15 cellular contexts compared by ENCODE assay signal in the genomic region with DNA sequence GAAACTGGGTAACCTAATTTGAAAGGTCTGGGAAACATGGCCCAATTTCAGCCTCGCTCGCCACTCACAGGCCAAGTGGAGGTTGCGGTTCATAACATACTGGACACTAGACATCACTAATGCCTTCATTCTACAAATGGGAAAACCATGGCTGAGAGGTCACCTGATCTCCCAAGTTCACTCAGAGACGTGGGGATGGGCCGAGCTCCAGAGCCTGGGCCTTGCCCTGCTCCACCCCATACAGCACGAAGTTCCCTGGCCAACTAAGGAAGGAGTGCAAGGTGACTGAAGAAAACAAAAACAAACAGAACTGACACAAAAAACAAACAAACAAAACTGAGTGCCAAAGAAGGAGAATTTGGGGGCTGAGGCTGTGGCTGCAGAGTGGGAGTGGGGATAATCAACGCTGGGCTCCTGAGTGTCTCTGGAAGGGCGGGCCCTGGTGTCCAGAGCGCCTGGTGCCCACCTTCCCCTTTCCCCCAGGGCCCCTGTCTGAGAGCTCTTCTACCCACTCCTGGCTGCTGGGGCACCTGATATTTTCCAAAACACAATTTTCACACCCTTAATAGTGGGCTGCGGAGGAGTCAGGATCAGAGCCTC. TPM values are rescaled to one million over a fixed set of nuclear protein-coding genes. Genes with fewer than 3 reads are reported as not detected.
DNase-seq lines count a peak whose midpoint lies in the region; ATAC-seq and TF ChIP-seq lines count a peak whose summit lies in the region.
"Had no signal": no experiment of that assay in that cellular context is flagged by ENCODE, and none has a peak within 500 bp of the region (broad histone marks: within the 10 kb centered on the region; RNA-seq: fewer than 3 reads in every experiment).

No MANE protein-coding gene starts in this region.

- peaks cover 13% of the 10 kb centered on the region for H3K36me3 Mint-ChIP-seq in endodermal cell (ENCODE audit: low read depth)
- no peaks in the 10 kb centered on the region for H3K36me3 Mint-ChIP-seq in nephron progenitor cell (ENCODE audit: low read depth)
- H3K36me3 Mint-ChIP-seq: activated naive CD4-positive, alpha-beta T cell treated with anti-CD3 and anti-CD28 coated beads, Interleukin-2, amount 10 ng/mL, durations not matched to agents 7 days and 5 days; stimulated activated memory B cell treated with anti-CD40 and anti-IgM and Interleukin-4, amounts not matched to agents 10 μg/mL and 1 μg/mL and 100 μg/mL, for 72 hours had no signal

- no peaks in the 10 kb centered on the region for H4K20me1 ChIP-seq in Karpas-422 (ENCODE audit: insufficient read depth, low read depth, low read length)

- H3K9me2 ChIP-seq in Karpas-422 (replicated peaks; ENCODE audit: insufficient read depth, low read length) = no peaks in the 10 kb centered on the region

- H3K4me2 ChIP-seq in Karpas-422 (ENCODE audit: low read depth, low read length, poor library complexity, severe bottlenecking) = no peak overlapping the region

- H3K27me3 Mint-ChIP-seq in endodermal cell (ENCODE audit: insufficient read depth) (no peaks in the 10 kb centered on the region), nephron progenitor cell (ENCODE audit: low read depth, poor library complexity) (peaks cover 8% of the 10 kb centered on the region)
- H3K27me3 Mint-ChIP-seq: stimulated activated memory B cell treated with anti-CD40 and anti-IgM and Interleukin-4, amounts not matched to agents 10 μg/mL and 1 μg/mL and 100 μg/mL, for 72 hours had no signal

- peak overlapping the region; percentile 95 for H3K27ac Mint-ChIP-seq in endodermal cell
- peak overlapping the region; percentile 98 for H3K27ac Mint-ChIP-seq in nephron progenitor cell

- 55 to 62% methylated on average over 4 to 10 of the region's 10 CpGs for WGBS in endodermal cell (ENCODE audit: insufficient coverage in 1 of 2, insufficient read length in 1 of 2), 2 experiments

- no peaks in the 10 kb centered on the region for H3K27me3 ChIP-seq in A673 (replicated peaks; ENCODE audit: insufficient read depth, low read depth, low read length, poor library complexity)
- no peaks in the 10 kb centered on the region for H3K27me3 ChIP-seq in endodermal cell (ENCODE audit: control insufficient read depth, insufficient read depth, low read length, poor library complexity, severe bottlenecking)
- H3K27me3 ChIP-seq in Karpas-422 (ENCODE audit: low read length) = no peaks in the 10 kb centered on the region
- H3K27me3 ChIP-seq: vagina had no signal

- TSS peak; percentile 61 for BruUV-seq in A673 (replicated peaks; lab: Mats Ljungman, UMichigan)

- H3K9ac ChIP-seq in endodermal cell (ENCODE audit: extremely low read depth, low read length, poor library complexity, severe bottlenecking) (peak overlapping the region; percentile 60), Karpas-422 (ENCODE audit: low read length) (no peak overlapping the region)

- H3K4me3 ChIP-seq in A673 (ENCODE audit: low read depth, low read length, poor library complexity, severe bottlenecking) (peak overlapping the region; percentile 10), HEK293 (ENCODE audit: low read depth, low read length) (no peak overlapping the region), endodermal cell (ENCODE audit: low read length) (peak overlapping the region; percentile 80), Karpas-422 (ENCODE audit: low read length) (no peak overlapping the region)
- H3K4me3 ChIP-seq: K562, prostate gland, vagina had no signal

- H3K4me1 Mint-ChIP-seq in endodermal cell = peaks cover 77% of the 10 kb centered on the region
- peaks cover 92% of the 10 kb centered on the region for H3K4me1 Mint-ChIP-seq in nephron progenitor cell

- POLR2A ChIA-PET in A673 (lab: Charles Lee; ENCODE audit: low non-redundant PET) = interaction anchor here (0.7 kb wide), 1 partner anchor 426 kb away, joined by 3 read pairs; no protein-coding TSS in a partner anchor
- POLR2A ChIA-PET in HEK293 (lab: Yijun Ruan, JAX) = interaction anchor here (1.0 to 1.6 kb wide), 3 partner anchors 8 to 94 kb away, joined by 3 to 7 read pairs (median 5); no protein-coding TSS in a partner anchor

- peak overlapping the region; percentile 94 for H3K27ac ChIP-seq in A673 (ENCODE audit: low read depth, low read length, poor library complexity, severe bottlenecking)
- no peak overlapping the region; the same call in 1 of the 2 replicates for H3K27ac ChIP-seq in HEK293 (ENCODE audit: extremely low read depth, low read depth, low read length)
- H3K27ac ChIP-seq in endodermal cell (ENCODE audit: low read depth, low read length) = peak overlapping the region; percentile 78
- no peak overlapping the region for H3K27ac ChIP-seq in Karpas-422 (ENCODE audit: low read length)
- H3K27ac ChIP-seq: vagina had no signal

- no peak for ATAC-seq in GM18502 (IDR thresholded peaks at IDR 0.05; ENCODE audit: poor library complexity, unreplicated experiment)
- ATAC-seq: K562; stimulated activated memory B cell treated with anti-CD40 and anti-IgM and Interleukin-4, amounts not matched to agents 10 μg/mL and 1 μg/mL and 100 μg/mL, for 72 hours had no signal

- H3K36me3 ChIP-seq in A673 (ENCODE audit: insufficient read depth, low read length, poor library complexity, severe bottlenecking) = no peaks in the 10 kb centered on the region
- H3K36me3 ChIP-seq in HEK293 (ENCODE audit: control insufficient read depth in 2 of 2, insufficient read depth in 1 of 2, low read length in 2 of 2) = no peaks in the 10 kb centered on the region
- no peaks in the 10 kb centered on the region for H3K36me3 ChIP-seq in endodermal cell (ENCODE audit: control insufficient read depth, insufficient read depth, low read length)
- H3K36me3 ChIP-seq in Karpas-422 (ENCODE audit: insufficient read depth, low read length) = no peaks in the 10 kb centered on the region
- H3K36me3 ChIP-seq: prostate gland, vagina had no signal

- intact Hi-C loops in A673 (cut with micrococcal nuclease; ENCODE audit: unreplicated experiment) = loop anchor here (5.0 kb wide), 3 partner anchors 48 to 237 kb away; a partner anchor contains a TSS

- H3K9me3 ChIP-seq in A673 (ENCODE audit: low read depth, low read length, poor library complexity, severe bottlenecking) = no peaks in the 10 kb centered on the region
- H3K9me3 ChIP-seq in HEK293 (ENCODE audit: control insufficient read depth, insufficient read depth, low read depth, low read length) = no peaks in the 10 kb centered on the region
- no peaks in the 10 kb centered on the region for H3K9me3 ChIP-seq in endodermal cell (ENCODE audit: control insufficient read depth, low read length)
- no peaks in the 10 kb centered on the region for H3K9me3 ChIP-seq in Karpas-422 (ENCODE audit: low read length)
- H3K9me3 ChIP-seq: prostate gland, vagina had no signal

- TF ChIP-seq CTCF in A673 (conservative IDR thresholded peaks at IDR 0.05; ENCODE audit: low read depth, low read length) (no peak), HEK293 (tag by site-specific recombination; IDR thresholded peaks at IDR 0.05) (no peak), endodermal cell (conservative IDR thresholded peaks at IDR 0.05) (no peak), nephron progenitor cell (IDR thresholded peaks at IDR 0.05) (no peak)

- H3K4me1 ChIP-seq in A673 (ENCODE audit: insufficient read depth, low read length, poor library complexity, severe bottlenecking) (peaks cover 63% of the 10 kb centered on the region), HEK293 (ENCODE audit: control insufficient read depth, insufficient read depth, low read length) (peaks cover 11% of the 10 kb centered on the region), endodermal cell (ENCODE audit: control insufficient read depth, insufficient read depth, low read length) (peaks cover 45% of the 10 kb centered on the region), Karpas-422 (ENCODE audit: low read length) (no peaks in the 10 kb centered on the region)
- H3K4me1 ChIP-seq: prostate gland had no signal

- CTCF ChIA-PET in A673 (lab: Charles Lee) = interaction anchor here (1.2 kb wide), 1 partner anchor 236 kb away, joined by 3 read pairs; no protein-coding TSS in a partner anchor
- CTCF ChIA-PET in HEK293 (lab: Yijun Ruan, JAX) = interaction anchor here (0.7 kb wide), 1 partner anchor 8 kb away, joined by 4 read pairs; no protein-coding TSS in a partner anchor

- no peaks in the 10 kb centered on the region for H3K79me2 ChIP-seq in Karpas-422 (ENCODE audit: low read length)

- DNase-seq in A673 (ENCODE audit: low spot score) (no peak), endodermal cell (peak; percentile 51), nephron progenitor cell (no peak), Karpas-422 (no peak), cerebellar nuclear complex (lab: John Stamatoyannopoulos, UW) (no peak), activated gamma-delta T cell (lab: John Stamatoyannopoulos, UW) (no peak)
- DNase-seq: activated CD8-positive, alpha-beta memory T cell treated with anti-CD3 and anti-CD28 coated beads for 24 hours; erythroblast had no signal

- peak overlapping the region; percentile 76 for H3K4me3 Mint-ChIP-seq in endodermal cell
- H3K4me3 Mint-ChIP-seq in nephron progenitor cell = peak overlapping the region; percentile 67
- H3K4me3 Mint-ChIP-seq: activated naive CD4-positive, alpha-beta T cell treated with anti-CD3 and anti-CD28 coated beads, Interleukin-2, amount 10 ng/mL, durations not matched to agents 7 days and 5 days; stimulated activated memory B cell treated with anti-CD40 and anti-IgM and Interleukin-4, amounts not matched to agents 10 μg/mL and 1 μg/mL and 100 μg/mL, for 72 hours had no signal

- no peaks in the 10 kb centered on the region for H3K9me3 Mint-ChIP-seq in endodermal cell
- no peaks in the 10 kb centered on the region for H3K9me3 Mint-ChIP-seq in nephron progenitor cell
- H3K9me3 Mint-ChIP-seq: activated naive CD4-positive, alpha-beta T cell treated with anti-CD3 and anti-CD28 coated beads, Interleukin-2, amount 10 ng/mL, durations not matched to agents 7 days and 5 days; stimulated activated memory B cell treated with anti-CD40 and anti-IgM and Interleukin-4, amounts not matched to agents 10 μg/mL and 1 μg/mL and 100 μg/mL, for 72 hours had no signal

- no peak overlapping the region for H2AFZ ChIP-seq in Karpas-422 (ENCODE audit: low read length)

TF ChIP-seq in HEK293, 187 proteins besides CTCF, POLR2A, EP300 and RAD21:
- TF ChIP-seq ZFHX2 (tag by site-specific recombination; conservative IDR thresholded peaks at IDR 0.05) (peak; percentile 51), ZBTB48 (tag by site-specific recombination; IDR thresholded peaks at IDR 0.05) (0 out of 2 replicates have a peak, but pooled peaks have one; percentile 26), EGR2 (tag by site-specific recombination; IDR thresholded peaks at IDR 0.05; ENCODE audit: low read depth) (peak; percentile 39; the same call in 1 of the 2 replicates), ZNF175 (tag by site-specific recombination; IDR thresholded peaks at IDR 0.05) (no peak)

RNA-seq across cellular contexts. Expression of a gene that starts 46.5 kb away (rescaled TPM):
- total RNA-seq in A673 (2021) = 4.1 and 4.9 TPM in 2 replicates
- total RNA-seq in endodermal cell = 10 to 100 TPM; 57.6 to 86.8 TPM
- 14.5 TPM for polyA plus RNA-seq in endodermal cell (2013, experiment 1 of 2)
- 12.1 TPM for polyA plus RNA-seq in endodermal cell (2013, experiment 2 of 2)
- 38.5 and 43.6 TPM in 2 replicates for total RNA-seq in Karpas-422 (2014; rRNA removed; shearing (Covaris generic); ENCODE audit: low replicate concordance)
- polyA plus RNA-seq: K562 had no signal

Comparison
In these comparisons a context has a peak if more than half of its experiments do, and no peak if none do; other contexts are left out.
1. H3K27ac ChIP-seq: peak in A673 (single experiment) and endodermal cell (single experiment); none in HEK293 (single experiment) and Karpas-422 (single experiment).
2. H3K4me3 ChIP-seq: peak in A673 (single experiment) and endodermal cell (single experiment); none in HEK293 (single experiment) and Karpas-422 (single experiment).